Comparison of ENCODE assay signal across 8 cellular contexts in genomic region chr7:2523941-2524807, GRCh38. TPM values are rescaled to one million over a fixed set of nuclear protein-coding genes. Genes with fewer than 3 reads are reported as not detected.
DNase-seq lines count a peak whose midpoint lies in the region; ATAC-seq and TF ChIP-seq lines count a peak whose summit lies in the region.

No MANE protein-coding gene starts in this region.

- H3K4me3 Mint-ChIP-seq in HFFc6, result peak overlapping the region; percentile 57
- H3K4me3 Mint-ChIP-seq in stimulated activated effector memory CD8-positive, alpha-beta T cell treated with anti-CD3 and anti-CD28 coated beads, Interleukin-12 subunit alpha, Interleukin-12 subunit beta, amount 100 ng/mL, for 72 hours, result peak overlapping the region; percentile 95

- peak overlapping the region; percentile 32 for H3K27ac ChIP-seq in layer of hippocampus (ENCODE audit: low read depth, low read length)

- TF ChIP-seq CTCF in HFFc6 (IDR thresholded peaks at IDR 0.05), result no peak
- TF ChIP-seq CTCF in choroid plexus epithelial cell (conservative IDR thresholded peaks at IDR 0.05; ENCODE audit: low read depth, low read length), result no peak

- peak overlapping the region; percentile 26; the same call in 1 of the 2 replicates for H3K27ac Mint-ChIP-seq in HFFc6
- no peak overlapping the region for H3K27ac Mint-ChIP-seq in stimulated activated effector memory CD8-positive, alpha-beta T cell treated with anti-CD3 and anti-CD28 coated beads, Interleukin-12 subunit alpha, Interleukin-12 subunit beta, amount 100 ng/mL, for 72 hours

- no peak overlapping the region for H3K4me3 ChIP-seq in choroid plexus epithelial cell (ENCODE audit: low read depth, low read length)

- H3K9me3 Mint-ChIP-seq in HFFc6, result no peaks in the 10 kb centered on the region
- no peaks in the 10 kb centered on the region for H3K9me3 Mint-ChIP-seq in stimulated activated effector memory CD8-positive, alpha-beta T cell treated with anti-CD3 and anti-CD28 coated beads, Interleukin-12 subunit alpha, Interleukin-12 subunit beta, amount 100 ng/mL, for 72 hours

- peaks cover 2% of the 10 kb centered on the region for H3K27me3 Mint-ChIP-seq in HFFc6 (ENCODE audit: insufficient read depth)

- no peaks in the 10 kb centered on the region; the same call in 1 of the 2 replicates for H3K36me3 Mint-ChIP-seq in HFFc6 (ENCODE audit: low read depth)
- peaks cover 74% of the 10 kb centered on the region for H3K36me3 Mint-ChIP-seq in stimulated activated effector memory CD8-positive, alpha-beta T cell treated with anti-CD3 and anti-CD28 coated beads, Interleukin-12 subunit alpha, Interleukin-12 subunit beta, amount 100 ng/mL, for 72 hours

- H3K27me3 ChIP-seq in layer of hippocampus (ENCODE audit: control insufficient read depth, insufficient read depth, low read length), result peaks cover 2% of the 10 kb centered on the region

- DNase-seq in HFFc6 (peak; percentile 65), NCI-H526 treated with DMSO at 0.1 percent for 48 hours (lab: John Stamatoyannopoulos, UW) (peak; percentile 82), choroid plexus epithelial cell (ENCODE audit: low read depth) (peak; percentile 34)
- DNase-seq in stimulated activated effector memory CD8-positive, alpha-beta T cell treated with anti-CD3 and anti-CD28 coated beads, Interleukin-12 subunit alpha, Interleukin-12 subunit beta, amount 100 ng/mL, for 72 hours (ENCODE audit: low spot score in 2 of 2), result no peak
- no peak for DNase-seq in activated CD4-positive, CD25-positive, alpha-beta regulatory T cell (lab: John Stamatoyannopoulos, UW)

- peaks cover 42% of the 10 kb centered on the region for H3K4me1 Mint-ChIP-seq in HFFc6 (ENCODE audit: low read depth)
- H3K4me1 Mint-ChIP-seq in stimulated activated effector memory CD8-positive, alpha-beta T cell treated with anti-CD3 and anti-CD28 coated beads, Interleukin-12 subunit alpha, Interleukin-12 subunit beta, amount 100 ng/mL, for 72 hours, result peaks cover 56% of the 10 kb centered on the region

- ATAC-seq in stimulated activated effector memory CD8-positive, alpha-beta T cell treated with anti-CD3 and anti-CD28 coated beads, Interleukin-12 subunit alpha, Interleukin-12 subunit beta, amount 100 ng/mL, for 72 hours, result no peak
- ATAC-seq in GM18511 (IDR thresholded peaks at IDR 0.05; ENCODE audit: unreplicated experiment) (no peak), HG02588 (IDR thresholded peaks at IDR 0.05; ENCODE audit: unreplicated experiment) (no peak)

RNA-seq across cellular contexts. Expression of gene LFNG, which starts 4.6 kb away (rescaled TPM):
- 10 to 100 TPM in 2 of 6 experiments, 1 to 10 TPM in 4; 8.6 to 11.7 (median 9.6) TPM for total RNA-seq in HFFc6 (2021; fragmentation: NEBNext Ultra II Directional; extraction: Animal tissue kit (Norgen Biotek cat#: 25700))

RNA-seq across cellular contexts. Expression of gene BRAT1, which starts 31.1 kb away (rescaled TPM):
- 10 to 100 TPM; 21.3 to 26.0 (median 23.3) TPM for total RNA-seq in HFFc6 (2021; fragmentation: NEBNext Ultra II Directional; extraction: Animal tissue kit (Norgen Biotek cat#: 25700))

RNA-seq across cellular contexts. Expression of gene IQCE, which starts 34.6 kb away (rescaled TPM):
- total RNA-seq in HFFc6 (2021; fragmentation: NEBNext Ultra II Directional; extraction: Animal tissue kit (Norgen Biotek cat#: 25700)), result 10 to 100 TPM; 14.9 to 18.1 (median 17.0) TPM

RNA-seq across cellular contexts. Expression of gene GRIFIN, which starts 48.0 kb away (rescaled TPM):
- not detected for total RNA-seq in HFFc6 (2021; fragmentation: NEBNext Ultra II Directional; extraction: Animal tissue kit (Norgen Biotek cat#: 25700))

Comparison
In these comparisons a context has a peak if more than half of its experiments do, and no peak if none do; other contexts are left out.
1. DNase-seq: peak in HFFc6 (single experiment), NCI-H526 treated with DMSO at 0.1 percent for 48 hours (single experiment) and choroid plexus epithelial cell (single experiment); none in stimulated activated effector memory CD8-positive, alpha-beta T cell treated with anti-CD3 and anti-CD28 coated beads, Interleukin-12 subunit alpha, Interleukin-12 subunit beta, amount 100 ng/mL, for 72 hours (0 of 2) and activated CD4-positive, CD25-positive, alpha-beta regulatory T cell (0 of 4).